ENCODE assay signal across 1 cellular context in genomic region chr5:140690941-140691924, GRCh38.
TF ChIP-seq lines count a peak whose summit lies in the region.

TSS of gene HARS1 (minus strand) at chr5:140691370. CDS start at chr5:140691304, 66 bp downstream.
TSS of gene HARS2 (plus strand) at chr5:140691455. CDS start at chr5:140691649, 194 bp downstream.

TF ChIP-seq in HEK293, 187 proteins besides CTCF, POLR2A, EP300 and RAD21 (continued from another document):
- no peak for TF ChIP-seq BCL6B (tag by site-specific recombination; IDR thresholded peaks at IDR 0.05)
